Comparison of ENCODE assay signal across 19 cellular contexts in the genomic region with DNA sequence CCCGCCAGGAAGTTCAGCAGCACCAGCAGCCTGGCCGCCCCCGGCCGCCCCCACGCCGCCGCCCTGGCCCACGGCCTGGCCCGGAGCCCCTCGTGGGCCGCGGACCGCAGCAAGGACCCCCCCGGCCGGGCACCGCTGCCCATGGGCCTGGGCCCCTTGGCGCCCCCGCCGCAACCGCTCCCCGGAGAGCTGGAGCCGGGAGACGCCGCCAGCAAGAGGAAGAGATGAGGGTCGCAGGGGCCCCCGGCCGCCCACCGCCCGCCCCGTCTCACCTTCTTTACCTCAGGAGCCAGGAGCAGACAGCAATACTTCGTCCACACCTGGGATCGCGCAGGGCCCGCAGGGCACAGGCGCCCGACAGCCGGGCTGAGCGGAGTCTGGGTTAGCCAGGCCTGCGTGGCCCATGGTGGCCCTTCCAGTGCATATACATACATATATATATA.
"Had no signal": no experiment of that assay in that cellular context is flagged by ENCODE, and none has a peak within 500 bp of the region (broad histone marks: within the 10 kb centered on the region; RNA-seq: fewer than 3 reads in every experiment).

No MANE protein-coding gene starts in this region.

- H3K4me3 Mint-ChIP-seq: activated CD4-positive, alpha-beta T cell treated with anti-CD3 and anti-CD28 coated beads for 36 hours; activated CD8-positive, alpha-beta memory T cell treated with anti-CD3 and anti-CD28 coated beads, Interleukin-2, amount 10 ng/mL, durations not matched to agents 7 days and 5 days; activated CD8-positive, alpha-beta T cell treated with anti-CD3 and anti-CD28 coated beads, Interleukin-2, amount 10 ng/mL, durations not matched to agents 7 days and 5 days had no signal

- ATAC-seq: activated CD4-positive, alpha-beta T cell treated with anti-CD3 and anti-CD28 coated beads for 36 hours; activated CD8-positive, alpha-beta memory T cell treated with anti-CD3 and anti-CD28 coated beads, Interleukin-2, amount 10 ng/mL, durations not matched to agents 7 days and 5 days; activated CD8-positive, alpha-beta T cell treated with anti-CD3 and anti-CD28 coated beads, Interleukin-2, amount 10 ng/mL, durations not matched to agents 7 days and 5 days; heart left ventricle; left lung; right lobe of liver; SK-N-SH treated with all-trans-retinoic acid at 6 μM for 48 hours had no signal

- H3K9ac ChIP-seq: neural progenitor cell had no signal

- H3K4me3 ChIP-seq: left lung, neural progenitor cell, right lobe of liver, SJCRH30 had no signal

- H3K27me3 ChIP-seq: neural progenitor cell, right lobe of liver had no signal

- H3K9me3 Mint-ChIP-seq: activated T-cell treated with anti-CD3 and anti-CD28 coated beads, Interleukin-2, amount 50 U/mL, for 72 hours; neural progenitor cell had no signal

- H3K36me3 Mint-ChIP-seq: activated CD8-positive, alpha-beta memory T cell treated with anti-CD3 and anti-CD28 coated beads, Interleukin-2, amount 10 ng/mL, durations not matched to agents 7 days and 5 days; neural progenitor cell had no signal

- H3K4me1 ChIP-seq: left lung, right lobe of liver, SJCRH30 had no signal

- H3K4me2 ChIP-seq: neural progenitor cell had no signal

- H3K27ac Mint-ChIP-seq: activated CD4-positive, alpha-beta T cell treated with anti-CD3 and anti-CD28 coated beads for 36 hours; activated CD8-positive, alpha-beta memory T cell treated with anti-CD3 and anti-CD28 coated beads, Interleukin-2, amount 10 ng/mL, durations not matched to agents 7 days and 5 days; activated CD8-positive, alpha-beta T cell treated with anti-CD3 and anti-CD28 coated beads, Interleukin-2, amount 10 ng/mL, durations not matched to agents 7 days and 5 days; activated T-cell treated with anti-CD3 and anti-CD28 coated beads, Interleukin-2, amount 50 U/mL, for 72 hours had no signal

- H3K27ac ChIP-seq: heart left ventricle, left lung, neural progenitor cell, right lobe of liver, SJCRH30, stomach, tibial nerve had no signal

- H2AFZ ChIP-seq: neural progenitor cell had no signal

- DNase-seq: activated CD4-positive, alpha-beta T cell treated with anti-CD3 and anti-CD28 coated beads for 36 hours; activated CD4-positive, CD25-positive, alpha-beta regulatory T cell; activated CD8-positive, alpha-beta memory T cell treated with anti-CD3 and anti-CD28 coated beads, Interleukin-2, amount 10 ng/mL, durations not matched to agents 7 days and 5 days; activated CD8-positive, alpha-beta T cell treated with anti-CD3 and anti-CD28 coated beads, Interleukin-2, amount 10 ng/mL, durations not matched to agents 7 days and 5 days; activated naive CD4-positive, alpha-beta T cell; activated T-cell treated with anti-CD3 and anti-CD28 coated beads, Interleukin-2, amount 50 U/mL, for 72 hours; amygdala; posterior cingulate gyrus; right lobe of liver; SJCRH30; stimulated activated CD4-positive, alpha-beta T cell treated with anti-CD3 and anti-CD28 coated beads, Interleukin-12 subunit alpha, Interleukin-12 subunit beta, amount 100 ng/mL, for 4 hours; stimulated activated CD4-positive, alpha-beta T cell treated with anti-CD3 and anti-CD28 coated beads, Interleukin-4, amount 100 ng/mL, for 1 hour; stomach; T-helper 2 cell had no signal
